In the genomic region with DNA sequence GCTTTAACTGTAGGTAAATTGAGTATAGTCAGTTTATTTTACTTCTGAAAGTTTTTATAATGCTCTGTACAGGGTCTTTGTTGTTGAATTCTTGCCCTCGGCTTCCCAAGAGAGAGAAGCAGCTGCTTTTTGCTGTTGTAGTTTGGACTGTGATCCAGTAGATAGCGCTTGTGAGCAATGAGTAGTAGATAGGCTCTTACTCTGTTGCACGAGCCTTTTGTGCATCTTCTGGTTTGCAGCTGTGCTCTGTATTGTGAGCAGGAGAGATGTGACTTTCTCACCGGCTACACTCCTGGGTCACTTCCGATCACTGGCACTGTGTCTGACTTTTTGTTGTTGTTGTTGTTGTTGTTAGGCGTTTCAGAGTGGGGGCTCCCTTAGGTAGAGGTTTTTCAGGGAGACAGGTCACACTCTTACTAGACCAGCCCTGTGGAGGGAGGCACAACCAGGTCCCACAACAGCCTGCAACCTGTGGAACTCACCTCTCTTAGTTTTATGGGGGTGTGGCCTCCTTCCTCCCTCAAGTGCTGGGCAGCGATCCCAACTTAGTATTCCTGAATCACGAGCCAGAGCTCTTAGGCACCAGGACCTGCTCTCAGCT, we compare ENCODE assay signal across 8 cellular contexts.
DNase-seq lines count a peak whose midpoint lies in the region; ATAC-seq and TF ChIP-seq lines count a peak whose summit lies in the region.

No MANE protein-coding gene starts in this region.

- no peaks in the 10 kb centered on the region for H3K9me3 ChIP-seq in aorta (ENCODE audit: control insufficient read depth, low read length)

- CTCF ChIA-PET in AG04449 (lab: Yijun Ruan, JAX) = no interaction called here

- H3K27ac ChIP-seq in aorta (ENCODE audit: low read depth in 1 of 2, low read length in 2 of 2) = no peak overlapping the region

- no peaks in the 10 kb centered on the region for H3K4me1 ChIP-seq in aorta (ENCODE audit: control insufficient read depth in 1 of 2, insufficient read depth in 2 of 2, low read length in 2 of 2)

- no peaks in the 10 kb centered on the region for H3K36me3 ChIP-seq in aorta (ENCODE audit: control insufficient read depth in 1 of 2, insufficient read depth in 2 of 2, low read length in 1 of 2)

- TF ChIP-seq CTCF in AG04449 (IDR thresholded peaks at IDR 0.05; ENCODE audit: insufficient read depth, low read length, missing control alignments) = peak; percentile 36

- no peak for DNase-seq in AG04449 (ENCODE audit: low read depth, low spot score)
- peak; percentile 0 to 64 for DNase-seq in NOMO-1 (lab: John Stamatoyannopoulos, UW; ENCODE audit: unreplicated experiment in 2 of 2)
- peak; percentile 24 to 32 for DNase-seq in erythroblast (lab: John Stamatoyannopoulos, UW)
- no peak for DNase-seq in NK-92 (lab: John Stamatoyannopoulos, UW; ENCODE audit: unreplicated experiment)
- DNase-seq in NCI-H1105 treated with DMSO at 0.1 percent for 48 hours (lab: John Stamatoyannopoulos, UW) = no peak
- no peak for DNase-seq in aorta

- POLR2A ChIA-PET in AG04449 (lab: Yijun Ruan, JAX) = no interaction called here

- ATAC-seq in GM18907 (IDR thresholded peaks at IDR 0.05; ENCODE audit: unreplicated experiment) = peak; percentile 94
- peak; percentile 93 for ATAC-seq in HG03066 (IDR thresholded peaks at IDR 0.05; ENCODE audit: low read depth, unreplicated experiment)
- no peak for ATAC-seq in aorta (ENCODE audit: low FRiP score)

- intact Hi-C loops in aorta (cut with DNase I) = loop anchor here in 1 of 2 donors (5.0 kb wide), 1 partner anchor 1211 kb away; no protein-coding TSS in a partner anchor

- H3K27me3 ChIP-seq in aorta (ENCODE audit: control insufficient read depth in 1 of 2, insufficient read depth in 2 of 2, low read length in 1 of 2) = no peaks in the 10 kb centered on the region

- H3K4me3 ChIP-seq in AG04449 (ENCODE audit: low read depth, low read length) = no peak overlapping the region
- H3K4me3 ChIP-seq in aorta (ENCODE audit: low read length in 2 of 2) = no peak overlapping the region

- TF ChIP-seq POLR2A in erythroblast (IDR thresholded peaks at IDR 0.05; ENCODE audit: low read length) = no peak

- WGBS in aorta, 2 donors = 42 to 44% methylated on average over 8 of the region's 8 CpGs

Comparison
In these comparisons a context has a peak if more than half of its experiments do, and no peak if none do; other contexts are left out.
1. DNase-seq: peak in NOMO-1 (2 of 2) and erythroblast (2 of 2); none in AG04449 (single experiment), NK-92 (single experiment), NCI-H1105 treated with DMSO at 0.1 percent for 48 hours (single experiment) and aorta (0 of 2).